Comparison of ENCODE assay signal across 19 cellular contexts in genomic region chr4:1374706-1375045, GRCh38. TPM values are rescaled to one million over a fixed set of nuclear protein-coding genes. Genes with fewer than 3 reads are reported as not detected.
A peak's percentile ranks its signal among the peaks of the same experiment; 100 is the strongest.
DNase-seq lines count a peak whose midpoint lies in the region; ATAC-seq and TF ChIP-seq lines count a peak whose summit lies in the region.
"Had no signal": no experiment of that assay in that cellular context is flagged by ENCODE, and none has a peak within 500 bp of the region (broad histone marks: within the 10 kb centered on the region; RNA-seq: fewer than 3 reads in every experiment).

No MANE protein-coding gene starts in this region.

- H3K4me1 ChIP-seq in heart left ventricle: no peaks in the 10 kb centered on the region
- no peaks in the 10 kb centered on the region for H3K4me1 ChIP-seq in right atrium auricular region
- peaks cover 21% of the 10 kb centered on the region for H3K4me1 ChIP-seq in SJCRH30

- H3K36me3 ChIP-seq in heart left ventricle (peaks cover 0 to 46% (median 16%) of the 10 kb centered on the region in 9 donors), right atrium auricular region (peaks cover 15% of the 10 kb centered on the region), SJCRH30 (no peaks in the 10 kb centered on the region)
- H3K36me3 ChIP-seq: HAP-1 had no signal

- H3K27me3 ChIP-seq in heart left ventricle: no peaks in the 10 kb centered on the region
- H3K27me3 ChIP-seq in right atrium auricular region: no peaks in the 10 kb centered on the region
- H3K27me3 ChIP-seq in SJCRH30: no peaks in the 10 kb centered on the region
- H3K27me3 ChIP-seq: BLaER1 had no signal

- H3K4me3 Mint-ChIP-seq in glutamatergic neuron (ENCODE audit: unreplicated experiment): no peak overlapping the region
- H3K4me3 Mint-ChIP-seq in activated T-cell treated with anti-CD3 and anti-CD28 coated beads, Interleukin-2, amount 50 U/mL, for 24 hours: no peak overlapping the region
- H3K4me3 Mint-ChIP-seq: CD14-positive monocyte; CD4-positive, alpha-beta memory T cell had no signal

- 95 to 97% (median 97%) methylated on average over 10 to 14 of the region's 14 CpGs for WGBS in heart left ventricle, 4 donors

- H3K4me3 ChIP-seq in heart left ventricle (no peak overlapping the region), right atrium auricular region (no peak overlapping the region), SJCRH30 (no peak overlapping the region)
- H3K4me3 ChIP-seq: BLaER1, HAP-1 had no signal

- peaks cover 20% of the 10 kb centered on the region for H3K36me3 Mint-ChIP-seq in glutamatergic neuron (ENCODE audit: unreplicated experiment)
- peaks cover 44% of the 10 kb centered on the region for H3K36me3 Mint-ChIP-seq in activated T-cell treated with anti-CD3 and anti-CD28 coated beads, Interleukin-2, amount 50 U/mL, for 24 hours (ENCODE audit: low read depth)

- no peaks in the 10 kb centered on the region for H3K27me3 Mint-ChIP-seq in glutamatergic neuron (ENCODE audit: unreplicated experiment)
- no peaks in the 10 kb centered on the region for H3K27me3 Mint-ChIP-seq in activated T-cell treated with anti-CD3 and anti-CD28 coated beads, Interleukin-2, amount 50 U/mL, for 24 hours
- H3K27me3 Mint-ChIP-seq: CD4-positive, alpha-beta memory T cell had no signal

- H3K9me3 Mint-ChIP-seq in glutamatergic neuron (ENCODE audit: unreplicated experiment): peaks cover 3% of the 10 kb centered on the region
- no peaks in the 10 kb centered on the region for H3K9me3 Mint-ChIP-seq in activated T-cell treated with anti-CD3 and anti-CD28 coated beads, Interleukin-2, amount 50 U/mL, for 24 hours

- ATAC-seq in heart left ventricle (no peak), sciatic nerve (no peak), GM19324 (IDR thresholded peaks at IDR 0.05; ENCODE audit: low FRiP score, unreplicated experiment) (no peak)

- TF ChIP-seq CTCF in heart left ventricle (IDR thresholded peaks at IDR 0.05) (no peak), right atrium auricular region (IDR thresholded peaks at IDR 0.05) (no peak), glutamatergic neuron (IDR thresholded peaks at IDR 0.05; ENCODE audit: partially characterized antibody, unreplicated experiment) (no peak)

- H3K27ac ChIP-seq in heart left ventricle (no peak overlapping the region), right atrium auricular region (no peak overlapping the region), SJCRH30 (no peak overlapping the region)
- H3K27ac ChIP-seq: HL-60 had no signal

- peaks cover 4% of the 10 kb centered on the region for H3K4me1 Mint-ChIP-seq in glutamatergic neuron (ENCODE audit: low read depth, unreplicated experiment)
- H3K4me1 Mint-ChIP-seq in activated T-cell treated with anti-CD3 and anti-CD28 coated beads, Interleukin-2, amount 50 U/mL, for 24 hours (ENCODE audit: low read depth): no peaks in the 10 kb centered on the region
- H3K4me1 Mint-ChIP-seq: CD14-positive monocyte had no signal

- TF ChIP-seq POLR2A in heart left ventricle (IDR thresholded peaks at IDR 0.05): no peak

- H3K9me3 ChIP-seq in heart left ventricle (no peaks in the 10 kb centered on the region), right atrium auricular region (no peaks in the 10 kb centered on the region), SJCRH30 (replicated peaks) (no peaks in the 10 kb centered on the region)
- H3K9me3 ChIP-seq: HAP-1 had no signal

- DNase-seq in heart left ventricle (peak in 3 of 5 donors; percentile 11 to 39 (median 13)), right atrium auricular region (ENCODE audit: low spot score) (no peak), glutamatergic neuron (peak; percentile 6), sciatic nerve (ENCODE audit: low spot score) (peak; percentile 38), SJCRH30 (no peak)
- DNase-seq in activated T-cell treated with anti-CD3 and anti-CD28 coated beads, Interleukin-2, amount 50 U/mL, for 24 hours: no peak
- DNase-seq: 8988T, DMS79 treated with DMSO at 0.1 percent for 48 hours, GF-D8 had no signal

- intact Hi-C loops in heart left ventricle (cut with DNase I): no loop called here
- intact Hi-C loops in sciatic nerve (cut with DNase I): no loop called here

- no peak overlapping the region for H3K27ac Mint-ChIP-seq in glutamatergic neuron (ENCODE audit: unreplicated experiment)
- no peak overlapping the region for H3K27ac Mint-ChIP-seq in activated T-cell treated with anti-CD3 and anti-CD28 coated beads, Interleukin-2, amount 50 U/mL, for 24 hours
- H3K27ac Mint-ChIP-seq: CD14-positive monocyte; CD4-positive, alpha-beta memory T cell had no signal

RNA-seq across cellular contexts. Expression of gene UVSSA, which starts 27.7 kb away (rescaled TPM):
- total RNA-seq in heart left ventricle: 10 to 100 TPM in 2 of 9 donors, 1 to 10 TPM in 7; 5.0 to 14.2 (median 6.7) TPM
- 1 to 10 TPM; 4.7 to 6.6 TPM for polyA plus RNA-seq in heart left ventricle
- 1 to 10 TPM; 4.4 to 7.5 TPM for total RNA-seq in right atrium auricular region
- 33.9 TPM for total RNA-seq in glutamatergic neuron (ENCODE audit: unreplicated experiment)
- total RNA-seq in sciatic nerve: 33.5 TPM
- total RNA-seq in SJCRH30 (2014; rRNA removed; shearing (Covaris generic)): 3.4 and 5.8 TPM in 2 replicates

RNA-seq across cellular contexts. Expression of gene NKX1-1, which starts 31.6 kb away (rescaled TPM):
- total RNA-seq in heart left ventricle: not detected
- polyA plus RNA-seq in heart left ventricle: not detected
- not detected for total RNA-seq in right atrium auricular region
- total RNA-seq in glutamatergic neuron (ENCODE audit: unreplicated experiment): not detected
- total RNA-seq in sciatic nerve: not detected
- total RNA-seq in SJCRH30 (2014; rRNA removed; shearing (Covaris generic)): not detected in 2 replicates
- total RNA-seq: A673; CD4-positive, alpha-beta memory T cell; H4; HT1080 had no signal
- polyA plus RNA-seq: AG04450; CD14-positive monocyte; CD4-positive, alpha-beta memory T cell had no signal

Comparison
In these comparisons a context has a peak if more than half of its experiments do, and no peak if none do; other contexts are left out.
1. DNase-seq: peak in heart left ventricle (3 of 5), glutamatergic neuron (single experiment) and sciatic nerve (single experiment); none in right atrium auricular region (single experiment), SJCRH30 (0 of 2) and activated T-cell treated with anti-CD3 and anti-CD28 coated beads, Interleukin-2, amount 50 U/mL, for 24 hours (single experiment).